Comparison of ENCODE assay signal across 15 cellular contexts in genomic region chr3:105844713-105845112, GRCh38. TPM values are rescaled to one million over a fixed set of nuclear protein-coding genes. Genes with fewer than 3 reads are reported as not detected.
DNase-seq lines count a peak whose midpoint lies in the region; ATAC-seq and TF ChIP-seq lines count a peak whose summit lies in the region.
"Had no signal": no experiment of that assay in that cellular context is flagged by ENCODE, and none has a peak within 500 bp of the region (broad histone marks: within the 10 kb centered on the region; RNA-seq: fewer than 3 reads in every experiment).

No MANE protein-coding gene starts in this region.

- no peak overlapping the region for H3K4me3 Mint-ChIP-seq in activated CD4-positive, alpha-beta T cell treated with anti-CD3 and anti-CD28 coated beads, Interleukin-2, amount 10 ng/mL, durations not matched to agents 24 days and 14 days
- peak overlapping the region; percentile 9 for H3K4me3 Mint-ChIP-seq in natural killer cell
- H3K4me3 Mint-ChIP-seq in activated CD8-positive, alpha-beta memory T cell treated with anti-CD3 and anti-CD28 coated beads, Interleukin-2, amount 10 ng/mL, durations not matched to agents 7 days and 5 days = no peak overlapping the region
- H3K4me3 Mint-ChIP-seq: H9 had no signal

- H3K27ac Mint-ChIP-seq in activated CD4-positive, alpha-beta T cell treated with anti-CD3 and anti-CD28 coated beads, Interleukin-2, amount 10 ng/mL, durations not matched to agents 24 days and 14 days = peak overlapping the region; percentile 3
- H3K27ac Mint-ChIP-seq in natural killer cell = peak overlapping the region; percentile 79 to 83
- no peak overlapping the region for H3K27ac Mint-ChIP-seq in activated CD8-positive, alpha-beta memory T cell treated with anti-CD3 and anti-CD28 coated beads, Interleukin-2, amount 10 ng/mL, durations not matched to agents 7 days and 5 days

- H3K27me3 Mint-ChIP-seq in activated CD4-positive, alpha-beta T cell treated with anti-CD3 and anti-CD28 coated beads, Interleukin-2, amount 10 ng/mL, durations not matched to agents 24 days and 14 days = no peaks in the 10 kb centered on the region
- no peaks in the 10 kb centered on the region for H3K27me3 Mint-ChIP-seq in natural killer cell (ENCODE audit: low read depth in 2 of 2)
- no peaks in the 10 kb centered on the region for H3K27me3 Mint-ChIP-seq in activated CD8-positive, alpha-beta memory T cell treated with anti-CD3 and anti-CD28 coated beads, Interleukin-2, amount 10 ng/mL, durations not matched to agents 7 days and 5 days

- peaks cover 49% of the 10 kb centered on the region for H3K4me1 Mint-ChIP-seq in activated CD4-positive, alpha-beta T cell treated with anti-CD3 and anti-CD28 coated beads, Interleukin-2, amount 10 ng/mL, durations not matched to agents 24 days and 14 days
- peaks cover 64 to 69% of the 10 kb centered on the region in 2 donors for H3K4me1 Mint-ChIP-seq in natural killer cell
- H3K4me1 Mint-ChIP-seq in activated CD8-positive, alpha-beta memory T cell treated with anti-CD3 and anti-CD28 coated beads, Interleukin-2, amount 10 ng/mL, durations not matched to agents 7 days and 5 days = peaks cover 47% of the 10 kb centered on the region

- DNase-seq in activated CD4-positive, alpha-beta T cell treated with anti-CD3 and anti-CD28 coated beads, Interleukin-2, amount 10 ng/mL, durations not matched to agents 24 days and 14 days = no peak
- no peak for DNase-seq in activated CD4-positive, alpha-beta T cell treated with anti-CD3 and anti-CD28 coated beads, Interleukin-2, amount 50 U/mL, for 1 hour
- no peak for DNase-seq in Karpas-422
- DNase-seq in amniotic epithelial cell (ENCODE audit: low read depth) = peak; percentile 73
- no peak for DNase-seq in natural killer cell
- DNase-seq in activated CD8-positive, alpha-beta memory T cell treated with anti-CD3 and anti-CD28 coated beads, Interleukin-2, amount 10 ng/mL, durations not matched to agents 7 days and 5 days = no peak
- DNase-seq in retina = no peak
- no peak for DNase-seq in midbrain (lab: John Stamatoyannopoulos, UW)
- DNase-seq: 8988T, DMS153, EL, H9, NCI-H2227 treated with DMSO at 0.1 percent for 48 hours had no signal

- H3K9me3 Mint-ChIP-seq in activated CD4-positive, alpha-beta T cell treated with anti-CD3 and anti-CD28 coated beads, Interleukin-2, amount 10 ng/mL, durations not matched to agents 24 days and 14 days = no peaks in the 10 kb centered on the region
- no peaks in the 10 kb centered on the region for H3K9me3 Mint-ChIP-seq in natural killer cell
- no peaks in the 10 kb centered on the region for H3K9me3 Mint-ChIP-seq in activated CD8-positive, alpha-beta memory T cell treated with anti-CD3 and anti-CD28 coated beads, Interleukin-2, amount 10 ng/mL, durations not matched to agents 7 days and 5 days (ENCODE audit: low read depth)
- H3K9me3 Mint-ChIP-seq: H9 had no signal

- H3K4me3 ChIP-seq in Karpas-422 (ENCODE audit: low read length) = no peak overlapping the region
- H3K4me3 ChIP-seq: BLaER1 treated with 17β-estradiol and CSF1 and Interleukin-3, amounts not matched to agents 10 nM and 100 nM had no signal

- peak overlapping the region; percentile 31; the same call in 1 of the 2 replicates for H3K27ac ChIP-seq in Karpas-422 (ENCODE audit: low read length)
- H3K27ac ChIP-seq: BLaER1 treated with 17β-estradiol and CSF1 and Interleukin-3, amounts not matched to agents 10 nM and 100 nM; RWPE1 had no signal

- CTCF ChIA-PET in activated CD8-positive, alpha-beta memory T cell treated with anti-CD3 and anti-CD28 coated beads, Interleukin-2, amount 10 ng/mL, durations not matched to agents 7 days and 5 days (lab: Charles Lee) = interaction anchor here (1.2 kb wide), 1 partner anchor 23 kb away, joined by 3 read pairs; no protein-coding TSS in a partner anchor

- H3K36me3 Mint-ChIP-seq in activated CD4-positive, alpha-beta T cell treated with anti-CD3 and anti-CD28 coated beads, Interleukin-2, amount 10 ng/mL, durations not matched to agents 24 days and 14 days (ENCODE audit: low read depth) = peaks cover 58% of the 10 kb centered on the region
- H3K36me3 Mint-ChIP-seq in natural killer cell = peaks cover 8% of the 10 kb centered on the region
- H3K36me3 Mint-ChIP-seq in activated CD8-positive, alpha-beta memory T cell treated with anti-CD3 and anti-CD28 coated beads, Interleukin-2, amount 10 ng/mL, durations not matched to agents 7 days and 5 days = peaks cover 53% of the 10 kb centered on the region

- ATAC-seq in natural killer cell = peak in 1 of 3 donors; percentile 7
- no peak for ATAC-seq in activated CD8-positive, alpha-beta memory T cell treated with anti-CD3 and anti-CD28 coated beads, Interleukin-2, amount 10 ng/mL, durations not matched to agents 7 days and 5 days

- intact Hi-C loops in activated CD4-positive, alpha-beta T cell treated with anti-CD3 and anti-CD28 coated beads, Interleukin-2, amount 10 ng/mL, durations not matched to agents 24 days and 14 days (cut with micrococcal nuclease) = loop anchor here (1.0 kb wide), 1 partner anchor 7 kb away; no protein-coding TSS in a partner anchor
- intact Hi-C loops in natural killer cell (cut with micrococcal nuclease) = loop anchor here (2.0 to 5.0 kb wide), 4 partner anchors 16 to 92 kb away; partner anchors contain the start of gene CBLB

- H3K27me3 ChIP-seq in Karpas-422 (ENCODE audit: low read length) = no peaks in the 10 kb centered on the region
- H3K27me3 ChIP-seq: BLaER1 treated with 17β-estradiol and CSF1 and Interleukin-3, amounts not matched to agents 10 nM and 100 nM had no signal

- peaks cover 57% of the 10 kb centered on the region for H3K4me1 ChIP-seq in Karpas-422 (ENCODE audit: low read length)
- H3K4me1 ChIP-seq: BLaER1 treated with 17β-estradiol and CSF1 and Interleukin-3, amounts not matched to agents 10 nM and 100 nM had no signal

- no peak overlapping the region for H3K9ac ChIP-seq in Karpas-422 (ENCODE audit: low read length)
- H3K9ac ChIP-seq: BLaER1 treated with 17β-estradiol and CSF1 and Interleukin-3, amounts not matched to agents 10 nM and 100 nM had no signal

- peaks cover 92% of the 10 kb centered on the region for H3K79me2 ChIP-seq in Karpas-422 (ENCODE audit: low read length)

- no peak overlapping the region for H3K4me2 ChIP-seq in Karpas-422 (ENCODE audit: low read depth, low read length, poor library complexity, severe bottlenecking)
- H3K4me2 ChIP-seq: BLaER1 treated with 17β-estradiol and CSF1 and Interleukin-3, amounts not matched to agents 10 nM and 100 nM had no signal

- no peaks in the 10 kb centered on the region for H3K9me2 ChIP-seq in Karpas-422 (replicated peaks; ENCODE audit: insufficient read depth, low read length)

- no peak overlapping the region for H2AFZ ChIP-seq in Karpas-422 (ENCODE audit: low read length)

- TF ChIP-seq CTCF in natural killer cell (IDR thresholded peaks at IDR 0.05) = no peak

- H3K9me3 ChIP-seq in Karpas-422 (ENCODE audit: low read length) = no peaks in the 10 kb centered on the region
- H3K9me3 ChIP-seq: BLaER1 treated with 17β-estradiol and CSF1 and Interleukin-3, amounts not matched to agents 10 nM and 100 nM had no signal

- peaks cover 58% of the 10 kb centered on the region for H3K36me3 ChIP-seq in Karpas-422 (ENCODE audit: insufficient read depth, low read length)

- no peaks in the 10 kb centered on the region for H4K20me1 ChIP-seq in Karpas-422 (ENCODE audit: insufficient read depth, low read depth, low read length)

RNA-seq across cellular contexts. Expression of gene CBLB, which starts 24.1 kb away (rescaled TPM):
- total RNA-seq in activated CD4-positive, alpha-beta T cell treated with anti-CD3 and anti-CD28 coated beads, Interleukin-2, amount 10 ng/mL, durations not matched to agents 24 days and 14 days = 177 and 183 TPM in 2 replicates
- 94.9 and 98.8 TPM in 2 replicates for total RNA-seq in Karpas-422 (2014; rRNA removed; shearing (Covaris generic); ENCODE audit: low replicate concordance)
- 100 to 1,000 TPM; 180 to 287 (median 230) TPM for total RNA-seq in natural killer cell
- 100 to 1,000 TPM; 125 to 158 TPM for total RNA-seq in activated CD8-positive, alpha-beta memory T cell treated with anti-CD3 and anti-CD28 coated beads, Interleukin-2, amount 10 ng/mL, durations not matched to agents 7 days and 5 days
